In the genomic region with DNA sequence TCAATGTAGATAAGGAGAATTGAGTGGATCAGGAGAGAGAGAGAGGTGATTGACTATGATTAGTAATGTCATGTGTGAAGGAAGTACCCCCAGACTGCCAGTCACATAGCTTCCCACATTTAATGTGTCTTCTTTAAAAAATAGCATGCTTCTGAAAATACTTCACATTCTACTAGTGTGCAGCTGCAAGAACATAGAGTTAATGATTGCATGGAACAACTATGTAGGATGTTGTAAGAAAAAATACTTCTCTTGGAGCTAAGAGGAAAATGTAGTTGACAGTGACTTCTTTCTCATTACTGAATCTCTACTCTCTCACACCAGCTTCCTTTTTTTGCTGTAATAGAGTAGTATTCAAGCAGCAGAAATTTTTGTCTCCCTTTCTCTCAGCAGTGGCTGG, we compare ENCODE assay signal across 24 cellular contexts.
"Had no signal": no experiment of that assay in that cellular context is flagged by ENCODE, and none has a peak within 500 bp of the region (broad histone marks: within the 10 kb centered on the region; RNA-seq: fewer than 3 reads in every experiment).

No MANE protein-coding gene starts in this region.

- H3K27me3 Mint-ChIP-seq: activated CD8-positive, alpha-beta memory T cell treated with anti-CD3 and anti-CD28 coated beads, Interleukin-2, amount 10 ng/mL, durations not matched to agents 7 days and 5 days; activated CD8-positive, alpha-beta T cell treated with anti-CD3 and anti-CD28 coated beads for 36 hours; activated naive CD4-positive, alpha-beta T cell treated with anti-CD3 and anti-CD28 coated beads, Interleukin-2, amount 10 ng/mL, durations not matched to agents 7 days and 5 days; natural killer cell treated with Interleukin-12 subunit alpha and Interleukin-12 subunit beta and Interleukin-15 and Interleukin-18, amount 100 ng/mL, for 72 hours; progenitor cell of endocrine pancreas; stimulated activated naive CD8-positive, alpha-beta T cell treated with anti-CD3 and anti-CD28 coated beads, Interleukin-15, Interleukin-2, amounts not matched to agents 100 ng/mL and 50 ng/mL, for 24 hours had no signal

- H3K9me3 ChIP-seq: body of pancreas, left ventricle myocardium inferior, thyroid gland, upper lobe of right lung had no signal

- H3K4me1 Mint-ChIP-seq: activated CD4-positive, alpha-beta T cell treated with anti-CD3 and anti-CD28 coated beads, Interleukin-2, amount 10 ng/mL, durations not matched to agents 7 days and 5 days; activated naive CD4-positive, alpha-beta T cell treated with anti-CD3 and anti-CD28 coated beads, Interleukin-2, amount 10 ng/mL, durations not matched to agents 7 days and 5 days; mesothelial cell of epicardium had no signal

- H3K9me3 Mint-ChIP-seq: activated CD4-positive, alpha-beta T cell treated with anti-CD3 and anti-CD28 coated beads, Interleukin-2, amount 10 ng/mL, durations not matched to agents 7 days and 5 days; activated CD8-positive, alpha-beta T cell treated with anti-CD3 and anti-CD28 coated beads for 36 hours; activated naive CD4-positive, alpha-beta T cell treated with anti-CD3 and anti-CD28 coated beads, Interleukin-2, amount 10 ng/mL, durations not matched to agents 7 days and 5 days; mesothelial cell of epicardium; natural killer cell treated with Interleukin-12 subunit alpha and Interleukin-12 subunit beta and Interleukin-15 and Interleukin-18, amount 100 ng/mL, for 72 hours; stimulated activated naive CD8-positive, alpha-beta T cell treated with anti-CD3 and anti-CD28 coated beads, Interleukin-15, Interleukin-2, amounts not matched to agents 100 ng/mL and 50 ng/mL, for 24 hours; T-helper 2 cell treated with Interferon-gamma antibody and Interleukin-4, amounts not matched to agents 5 μg/mL and 100 μg/mL, for 36 hours had no signal

- H3K36me3 Mint-ChIP-seq: activated CD8-positive, alpha-beta memory T cell treated with anti-CD3 and anti-CD28 coated beads, Interleukin-2, amount 10 ng/mL, durations not matched to agents 7 days and 5 days; activated naive CD4-positive, alpha-beta T cell treated with anti-CD3 and anti-CD28 coated beads, Interleukin-2, amount 10 ng/mL, durations not matched to agents 7 days and 5 days; mesothelial cell of epicardium; natural killer cell treated with Interleukin-12 subunit alpha and Interleukin-12 subunit beta and Interleukin-15 and Interleukin-18, amount 100 ng/mL, for 72 hours had no signal

- ATAC-seq: activated CD4-positive, CD25-positive, alpha-beta regulatory T cell treated with anti-CD3 and anti-CD28 coated beads, Interleukin-2, amount 50 U/mL, for 24 hours; activated CD8-positive, alpha-beta memory T cell treated with anti-CD3 and anti-CD28 coated beads, Interleukin-2, amount 10 ng/mL, durations not matched to agents 7 days and 5 days; activated CD8-positive, alpha-beta T cell treated with anti-CD3 and anti-CD28 coated beads for 36 hours; body of pancreas; natural killer cell treated with Interleukin-12 subunit alpha and Interleukin-12 subunit beta and Interleukin-15 and Interleukin-18, amount 100 ng/mL, for 72 hours; right cardiac atrium; upper lobe of right lung had no signal

- H3K36me3 ChIP-seq: cardiac muscle cell, left ventricle myocardium inferior, thyroid gland, upper lobe of right lung had no signal

- H3K27ac ChIP-seq: body of pancreas, cardiac muscle cell, left ventricle myocardium inferior, thyroid gland, upper lobe of right lung, VCaP had no signal

- H3K4me1 ChIP-seq: body of pancreas, left ventricle myocardium inferior, thyroid gland, upper lobe of right lung had no signal

- H3K27me3 ChIP-seq: body of pancreas, cardiac muscle cell, thyroid gland, upper lobe of right lung had no signal

- H3K4me3 ChIP-seq: body of pancreas, cardiac muscle cell, left ventricle myocardium inferior, thyroid gland, upper lobe of right lung had no signal

- H3K27ac Mint-ChIP-seq: activated CD4-positive, alpha-beta T cell treated with anti-CD3 and anti-CD28 coated beads, Interleukin-2, amount 10 ng/mL, durations not matched to agents 7 days and 5 days; activated CD8-positive, alpha-beta memory T cell treated with anti-CD3 and anti-CD28 coated beads, Interleukin-2, amount 10 ng/mL, durations not matched to agents 7 days and 5 days; activated CD8-positive, alpha-beta T cell treated with anti-CD3 and anti-CD28 coated beads for 36 hours; activated naive CD4-positive, alpha-beta T cell treated with anti-CD3 and anti-CD28 coated beads, Interleukin-2, amount 10 ng/mL, durations not matched to agents 7 days and 5 days; mesothelial cell of epicardium; natural killer cell treated with Interleukin-12 subunit alpha and Interleukin-12 subunit beta and Interleukin-15 and Interleukin-18, amount 100 ng/mL, for 72 hours; progenitor cell of endocrine pancreas; stimulated activated naive CD8-positive, alpha-beta T cell treated with anti-CD3 and anti-CD28 coated beads, Interleukin-15, Interleukin-2, amounts not matched to agents 100 ng/mL and 50 ng/mL, for 24 hours; T-helper 2 cell treated with Interferon-gamma antibody and Interleukin-4, amounts not matched to agents 5 μg/mL and 100 μg/mL, for 36 hours had no signal

- H3K4me3 Mint-ChIP-seq: activated CD4-positive, alpha-beta T cell treated with anti-CD3 and anti-CD28 coated beads, Interleukin-2, amount 10 ng/mL, durations not matched to agents 7 days and 5 days; activated CD8-positive, alpha-beta memory T cell treated with anti-CD3 and anti-CD28 coated beads, Interleukin-2, amount 10 ng/mL, durations not matched to agents 7 days and 5 days; activated CD8-positive, alpha-beta T cell treated with anti-CD3 and anti-CD28 coated beads for 36 hours; activated naive CD4-positive, alpha-beta T cell treated with anti-CD3 and anti-CD28 coated beads, Interleukin-2, amount 10 ng/mL, durations not matched to agents 7 days and 5 days; mesothelial cell of epicardium; natural killer cell treated with Interleukin-12 subunit alpha and Interleukin-12 subunit beta and Interleukin-15 and Interleukin-18, amount 100 ng/mL, for 72 hours; stimulated activated naive CD8-positive, alpha-beta T cell treated with anti-CD3 and anti-CD28 coated beads, Interleukin-15, Interleukin-2, amounts not matched to agents 100 ng/mL and 50 ng/mL, for 24 hours; T-helper 2 cell treated with Interferon-gamma antibody and Interleukin-4, amounts not matched to agents 5 μg/mL and 100 μg/mL, for 36 hours had no signal

- DNase-seq: activated CD4-positive, alpha-beta T cell treated with anti-CD3 and anti-CD28 coated beads, Interleukin-2, amount 10 ng/mL, durations not matched to agents 7 days and 5 days; activated CD8-positive, alpha-beta memory T cell treated with anti-CD3 and anti-CD28 coated beads, Interleukin-2, amount 10 ng/mL, durations not matched to agents 7 days and 5 days; activated CD8-positive, alpha-beta T cell treated with anti-CD3 and anti-CD28 coated beads for 36 hours; activated effector memory CD4-positive, alpha-beta T cell treated with anti-CD3 and anti-CD28 coated beads, Interleukin-2, amount 50 U/mL, for 16 hours; activated naive CD4-positive, alpha-beta T cell treated with anti-CD3 and anti-CD28 coated beads, Interleukin-2, amount 10 ng/mL, durations not matched to agents 7 days and 5 days; activated T-cell treated with anti-CD3 and anti-CD28 coated beads for 4 hours; body of pancreas; erythroblast; hippocampal formation; left ventricle myocardium inferior; right cardiac atrium; stimulated activated CD4-positive, alpha-beta T cell treated with anti-CD3 and anti-CD28 coated beads, Interleukin-12 subunit alpha, Interleukin-12 subunit beta, amount 100 ng/mL, for 4 hours; stimulated activated CD4-positive, alpha-beta T cell treated with anti-CD3 and anti-CD28 coated beads, Interleukin-4, amount 100 ng/mL, for 4 hours; substantia nigra; thyroid gland; upper lobe of right lung had no signal
